In genomic region chr11:69442012-69442806, GRCh38 we compare ENCODE assay signal across 12 cellular contexts.
DNase-seq lines count a peak whose midpoint lies in the region; ATAC-seq lines count a peak whose summit lies in the region.
"Had no signal": no experiment of that assay in that cellular context is flagged by ENCODE, and none has a peak within 500 bp of the region (broad histone marks: within the 10 kb centered on the region; RNA-seq: fewer than 3 reads in every experiment).

No MANE protein-coding gene starts in this region.

- peak overlapping the region; percentile 17 to 71 for H3K4me3 Mint-ChIP-seq in stimulated activated naive B cell treated with anti-CD40 and anti-IgM and Interleukin-4, amounts not matched to agents 10 μg/mL and 1 μg/mL and 100 μg/mL, for 72 hours
- H3K4me3 Mint-ChIP-seq: activated naive CD8-positive, alpha-beta T cell treated with anti-CD3 and anti-CD28 coated beads, Interleukin-2, amount 10 ng/mL, durations not matched to agents 7 days and 5 days had no signal

- H3K9ac ChIP-seq in iPS-20b (ENCODE audit: low read depth, low read length): peak overlapping the region; percentile 66; the same call in 1 of the 2 replicates

- H3K4me3 ChIP-seq in iPS-20b (ENCODE audit: low read length): no peak overlapping the region

- H3K9me3 ChIP-seq in iPS-20b (ENCODE audit: insufficient read depth, low read depth, low read length): no peaks in the 10 kb centered on the region

- H3K36me3 Mint-ChIP-seq in stimulated activated naive B cell treated with anti-CD40 and anti-IgM and Interleukin-4, amounts not matched to agents 10 μg/mL and 1 μg/mL and 100 μg/mL, for 72 hours: no peaks in the 10 kb centered on the region
- H3K36me3 Mint-ChIP-seq: activated naive CD8-positive, alpha-beta T cell treated with anti-CD3 and anti-CD28 coated beads, Interleukin-2, amount 10 ng/mL, durations not matched to agents 7 days and 5 days had no signal

- H3K4me1 Mint-ChIP-seq in stimulated activated naive B cell treated with anti-CD40 and anti-IgM and Interleukin-4, amounts not matched to agents 10 μg/mL and 1 μg/mL and 100 μg/mL, for 72 hours: peaks cover 18 to 28% of the 10 kb centered on the region in 2 donors

- H3K27ac Mint-ChIP-seq in stimulated activated naive B cell treated with anti-CD40 and anti-IgM and Interleukin-4, amounts not matched to agents 10 μg/mL and 1 μg/mL and 100 μg/mL, for 72 hours: no peak overlapping the region
- H3K27ac Mint-ChIP-seq: activated naive CD8-positive, alpha-beta T cell treated with anti-CD3 and anti-CD28 coated beads, Interleukin-2, amount 10 ng/mL, durations not matched to agents 7 days and 5 days had no signal

- H3K4me1 ChIP-seq in iPS-20b (ENCODE audit: insufficient read depth, low read length): peaks cover 37% of the 10 kb centered on the region

- H3K27me3 ChIP-seq in iPS-20b (ENCODE audit: insufficient read depth, low read length): peaks cover 8% of the 10 kb centered on the region

- no peaks in the 10 kb centered on the region for H3K9me3 Mint-ChIP-seq in stimulated activated naive B cell treated with anti-CD40 and anti-IgM and Interleukin-4, amounts not matched to agents 10 μg/mL and 1 μg/mL and 100 μg/mL, for 72 hours
- H3K9me3 Mint-ChIP-seq: activated naive CD8-positive, alpha-beta T cell treated with anti-CD3 and anti-CD28 coated beads, Interleukin-2, amount 10 ng/mL, durations not matched to agents 7 days and 5 days had no signal

- no peak for ATAC-seq in stimulated activated naive B cell treated with anti-CD40 and anti-IgM and Interleukin-4, amounts not matched to agents 10 μg/mL and 1 μg/mL and 100 μg/mL, for 72 hours (replicated peaks)
- no peak for ATAC-seq in GM19351 (IDR thresholded peaks at IDR 0.05; ENCODE audit: unreplicated experiment)
- ATAC-seq in HG02678 (IDR thresholded peaks at IDR 0.05; ENCODE audit: unreplicated experiment): no peak

- H3K36me3 ChIP-seq in iPS-20b (ENCODE audit: insufficient read depth, low read depth, low read length): no peaks in the 10 kb centered on the region

- no peak overlapping the region for H3K27ac ChIP-seq in iPS-20b (ENCODE audit: low read length)
- H3K27ac ChIP-seq: 22Rv1 had no signal

- DNase-seq in NCI-H1092 treated with DMSO at 0.1 percent for 48 hours (lab: John Stamatoyannopoulos, UW) (peak; percentile 53), NCI-H1092 (lab: John Stamatoyannopoulos, UW) (no peak), SW480 (ENCODE audit: low spot score) (peak; percentile 88), GF-D8 (lab: John Stamatoyannopoulos, UW) (no peak)
- DNase-seq in stimulated activated naive B cell treated with anti-CD40 and anti-IgM and Interleukin-4, amounts not matched to agents 10 μg/mL and 1 μg/mL and 100 μg/mL, for 72 hours: no peak
- DNase-seq: activated CD4-positive, CD25-positive, alpha-beta regulatory T cell; activated naive CD8-positive, alpha-beta T cell treated with anti-CD3 and anti-CD28 coated beads, Interleukin-2, amount 10 ng/mL, durations not matched to agents 7 days and 5 days; NCI-H526 had no signal

- H3K27me3 Mint-ChIP-seq in stimulated activated naive B cell treated with anti-CD40 and anti-IgM and Interleukin-4, amounts not matched to agents 10 μg/mL and 1 μg/mL and 100 μg/mL, for 72 hours: peaks cover 20 to 21% of the 10 kb centered on the region in 2 donors

Comparison
In these comparisons a context has a peak if more than half of its experiments do, and no peak if none do; other contexts are left out.
1. DNase-seq: peak in NCI-H1092 treated with DMSO at 0.1 percent for 48 hours (single experiment) and SW480 (single experiment); none in NCI-H1092 (single experiment), stimulated activated naive B cell treated with anti-CD40 and anti-IgM and Interleukin-4, amounts not matched to agents 10 μg/mL and 1 μg/mL and 100 μg/mL, for 72 hours (single experiment) and GF-D8 (single experiment).